In genomic region chr7:32564542-32564941, GRCh38 we compare ENCODE assay signal across 18 cellular contexts.
DNase-seq lines count a peak whose midpoint lies in the region; ATAC-seq, FAIRE-seq and TF ChIP-seq lines count a peak whose summit lies in the region.
"Had no signal": no experiment of that assay in that cellular context is flagged by ENCODE, and none has a peak within 500 bp of the region (broad histone marks: within the 10 kb centered on the region; RNA-seq: fewer than 3 reads in every experiment).

No MANE protein-coding gene starts in this region.

- H3K27me3 ChIP-seq in SJCRH30 (no peaks in the 10 kb centered on the region), cardiac muscle cell (no peaks in the 10 kb centered on the region), pancreas (no peaks in the 10 kb centered on the region)
- H3K27me3 ChIP-seq: stomach, uterus had no signal

- H3K9me3 ChIP-seq in SJCRH30 (replicated peaks) = no peaks in the 10 kb centered on the region
- no peaks in the 10 kb centered on the region for H3K9me3 ChIP-seq in cardiac muscle cell (ENCODE audit: low read depth)
- H3K9me3 ChIP-seq in pancreas = no peaks in the 10 kb centered on the region
- H3K9me3 ChIP-seq: stomach, uterus had no signal

- H3K27me3 Mint-ChIP-seq in natural killer cell treated with Interleukin-12 subunit alpha and Interleukin-12 subunit beta and Interleukin-15 and Interleukin-18, amount 100 ng/mL, for 72 hours = no peaks in the 10 kb centered on the region
- H3K27me3 Mint-ChIP-seq: CD8-positive, alpha-beta memory T cell; naive thymus-derived CD4-positive, alpha-beta T cell had no signal

- intact Hi-C loops in pancreas (cut with DNase I) = no loop called here

- H3K27ac Mint-ChIP-seq in natural killer cell treated with Interleukin-12 subunit alpha and Interleukin-12 subunit beta and Interleukin-15 and Interleukin-18, amount 100 ng/mL, for 72 hours = peak overlapping the region in 1 of 2 donors; percentile 3
- H3K27ac Mint-ChIP-seq: T-helper 2 cell treated with Interferon-gamma antibody and Interleukin-4, amounts not matched to agents 5 μg/mL and 100 μg/mL, for 36 hours had no signal

- peaks cover 11% of the 10 kb centered on the region for H3K36me3 Mint-ChIP-seq in natural killer cell treated with Interleukin-12 subunit alpha and Interleukin-12 subunit beta and Interleukin-15 and Interleukin-18, amount 100 ng/mL, for 72 hours

- H3K36me3 ChIP-seq in SJCRH30 (peaks cover 33% of the 10 kb centered on the region), cardiac muscle cell (peaks cover 20% of the 10 kb centered on the region), pancreas (peaks cover 0 to 5% (median 0%) of the 10 kb centered on the region in 3 donors)
- H3K36me3 ChIP-seq: uterus had no signal

- H3K27ac ChIP-seq in SJCRH30 (no peak overlapping the region; the same call in 1 of the 2 replicates), cardiac muscle cell (peak overlapping the region; percentile 65), pancreas (no peak overlapping the region)
- H3K27ac ChIP-seq: KMS-11, stomach, uterus had no signal

- H3K4me1 Mint-ChIP-seq in natural killer cell treated with Interleukin-12 subunit alpha and Interleukin-12 subunit beta and Interleukin-15 and Interleukin-18, amount 100 ng/mL, for 72 hours (ENCODE audit: low read depth in 2 of 2) = peaks cover 8 to 18% of the 10 kb centered on the region in 2 donors

- WGBS in pancreas, 2 donors = 78 to 86% methylated on average over 3 of the region's 3 CpGs

- no peak for FAIRE-seq in pancreas (lab: Jason Lieb, UNC)

- H3K4me3 Mint-ChIP-seq in natural killer cell treated with Interleukin-12 subunit alpha and Interleukin-12 subunit beta and Interleukin-15 and Interleukin-18, amount 100 ng/mL, for 72 hours = no peak overlapping the region
- H3K4me3 Mint-ChIP-seq: naive thymus-derived CD4-positive, alpha-beta T cell; T-helper 2 cell treated with Interferon-gamma antibody and Interleukin-4, amounts not matched to agents 5 μg/mL and 100 μg/mL, for 36 hours had no signal

- TF ChIP-seq CTCF in cardiac muscle cell (IDR thresholded peaks at IDR 0.05; ENCODE audit: low read depth, low read length) = no peak
- no peak for TF ChIP-seq CTCF in pancreas (IDR thresholded peaks at IDR 0.05)

- H3K9me3 Mint-ChIP-seq in natural killer cell treated with Interleukin-12 subunit alpha and Interleukin-12 subunit beta and Interleukin-15 and Interleukin-18, amount 100 ng/mL, for 72 hours = no peaks in the 10 kb centered on the region
- H3K9me3 Mint-ChIP-seq: CD8-positive, alpha-beta memory T cell; naive thymus-derived CD4-positive, alpha-beta T cell; T-helper 2 cell treated with Interferon-gamma antibody and Interleukin-4, amounts not matched to agents 5 μg/mL and 100 μg/mL, for 36 hours had no signal

- H3K4me3 ChIP-seq in SJCRH30 (no peak overlapping the region), cardiac muscle cell (no peak overlapping the region), pancreas (no peak overlapping the region)
- H3K4me3 ChIP-seq: stomach, uterus had no signal

- H3K4me1 ChIP-seq in SJCRH30 = peaks cover 19% of the 10 kb centered on the region
- peaks cover 11% of the 10 kb centered on the region for H3K4me1 ChIP-seq in cardiac muscle cell (ENCODE audit: low read depth)
- H3K4me1 ChIP-seq in pancreas = peaks cover 0 to 6% (median 0%) of the 10 kb centered on the region in 3 donors
- H3K4me1 ChIP-seq: uterus had no signal

- DNase-seq in SHP77 (lab: John Stamatoyannopoulos, UW) (peak; percentile 3), SHP77 treated with DMSO at 0.1 percent for 48 hours (lab: John Stamatoyannopoulos, UW) (no peak), SJCRH30 (peak; percentile 72 to 84), cardiac muscle cell (ENCODE audit: low read depth in 1 of 2, low spot score in 1 of 2) (peak; percentile 37 to 72), pancreas (no peak), NCI-H1417 treated with DMSO at 0.1 percent for 48 hours (lab: John Stamatoyannopoulos, UW) (no peak)
- no peak for DNase-seq in natural killer cell treated with Interleukin-12 subunit alpha and Interleukin-12 subunit beta and Interleukin-15 and Interleukin-18, amount 100 ng/mL, for 72 hours (ENCODE audit: low spot score)
- DNase-seq in stimulated activated naive CD4-positive, alpha-beta T cell (lab: John Stamatoyannopoulos, UW) = no peak
- DNase-seq: activated CD4-positive, alpha-beta T cell treated with anti-CD3 and anti-CD28 coated beads for 1 hour; activated gamma-delta T cell treated with Interleukin-2 at 50 U/mL for 16 hours; CD8-positive, alpha-beta memory T cell; naive thymus-derived CD4-positive, alpha-beta T cell; NCI-H1417; stimulated activated CD4-positive, alpha-beta T cell treated with anti-CD3 and anti-CD28 coated beads, Interleukin-15, amount 100 ng/mL, for 24 hours; stomach; uterus had no signal

- peak in 3 of 4 donors; percentile 27 to 47 (median 40) for ATAC-seq in pancreas
- no peak for ATAC-seq in natural killer cell treated with Interleukin-12 subunit alpha and Interleukin-12 subunit beta and Interleukin-15 and Interleukin-18, amount 100 ng/mL, for 72 hours
- ATAC-seq: naive thymus-derived CD4-positive, alpha-beta T cell had no signal

Comparison
In these comparisons a context has a peak if more than half of its experiments do, and no peak if none do; other contexts are left out.
1. DNase-seq: peak in SHP77 (2 of 2), SJCRH30 (2 of 2) and cardiac muscle cell (2 of 2); none in SHP77 treated with DMSO at 0.1 percent for 48 hours (single experiment), pancreas (0 of 6), natural killer cell treated with Interleukin-12 subunit alpha and Interleukin-12 subunit beta and Interleukin-15 and Interleukin-18, amount 100 ng/mL, for 72 hours (single experiment), stimulated activated naive CD4-positive, alpha-beta T cell (0 of 6) and NCI-H1417 treated with DMSO at 0.1 percent for 48 hours (single experiment).
2. ATAC-seq: peak in pancreas (3 of 4); none in natural killer cell treated with Interleukin-12 subunit alpha and Interleukin-12 subunit beta and Interleukin-15 and Interleukin-18, amount 100 ng/mL, for 72 hours (0 of 2).